ENCODE assay signal across 11 cellular contexts in genomic region chr2:5914831-5915611, GRCh38.
DNase-seq lines count a peak whose midpoint lies in the region; ATAC-seq and TF ChIP-seq lines count a peak whose summit lies in the region.
"Had no signal": no experiment of that assay in that cellular context is flagged by ENCODE, and none has a peak within 500 bp of the region (broad histone marks: within the 10 kb centered on the region; RNA-seq: fewer than 3 reads in every experiment).

No MANE protein-coding gene starts in this region.

- intact Hi-C loops in upper lobe of right lung (cut with DNase I) (no loop called here), Caco-2 (cut with micrococcal nuclease; ENCODE audit: unreplicated experiment) (loop anchor here (2.0 kb wide), 1 partner anchor 66 kb away; no protein-coding TSS in a partner anchor)

- H3K4me1 ChIP-seq in upper lobe of right lung (no peaks in the 10 kb centered on the region), Caco-2 (no peaks in the 10 kb centered on the region)

- ATAC-seq in upper lobe of right lung (peak; percentile 70), GM21786 (IDR thresholded peaks at IDR 0.05; ENCODE audit: unreplicated experiment) (no peak)
- ATAC-seq: stimulated activated naive B cell treated with anti-CD40 and anti-IgM and Interleukin-4, amounts not matched to agents 10 μg/mL and 1 μg/mL and 100 μg/mL, for 72 hours had no signal

- DNase-seq in NCI-H524 (lab: John Stamatoyannopoulos, UW), result peak; percentile 33 to 66
- no peak for DNase-seq in NCI-H524 treated with DMSO at 0.1 percent for 48 hours (lab: John Stamatoyannopoulos, UW)
- DNase-seq in brain microvascular endothelial cell, result peak; percentile 72
- DNase-seq in left kidney (ENCODE audit: low read depth, low spot score), result peak; percentile 70
- no peak for DNase-seq in upper lobe of right lung
- no peak for DNase-seq in Caco-2
- DNase-seq in SIG-M5 (lab: John Stamatoyannopoulos, UW), result no peak
- DNase-seq: cortex of kidney; NCI-H1105 treated with DMSO at 0.1 percent for 48 hours; stimulated activated naive B cell treated with anti-CD40 and anti-IgM and Interleukin-4, amounts not matched to agents 10 μg/mL and 1 μg/mL and 100 μg/mL, for 72 hours had no signal

- H3K27ac Mint-ChIP-seq in Caco-2 (ENCODE audit: unreplicated experiment), result no peak overlapping the region
- H3K27ac Mint-ChIP-seq: stimulated activated naive B cell treated with anti-CD40 and anti-IgM and Interleukin-4, amounts not matched to agents 10 μg/mL and 1 μg/mL and 100 μg/mL, for 72 hours had no signal

- H3K4me1 Mint-ChIP-seq in Caco-2 (ENCODE audit: low read depth, unreplicated experiment), result peaks cover 4% of the 10 kb centered on the region
- H3K4me1 Mint-ChIP-seq: stimulated activated naive B cell treated with anti-CD40 and anti-IgM and Interleukin-4, amounts not matched to agents 10 μg/mL and 1 μg/mL and 100 μg/mL, for 72 hours had no signal

- H3K36me3 ChIP-seq in brain microvascular endothelial cell (replicated peaks), result no peaks in the 10 kb centered on the region
- H3K36me3 ChIP-seq in upper lobe of right lung, result no peaks in the 10 kb centered on the region
- no peaks in the 10 kb centered on the region for H3K36me3 ChIP-seq in Caco-2 (ENCODE audit: control insufficient read depth, insufficient read depth, low read length)

- H3K9me3 ChIP-seq in upper lobe of right lung (no peaks in the 10 kb centered on the region), Caco-2 (peaks cover 12% of the 10 kb centered on the region)

- H3K4me3 Mint-ChIP-seq in Caco-2 (ENCODE audit: unreplicated experiment), result no peak overlapping the region
- H3K4me3 Mint-ChIP-seq: stimulated activated naive B cell treated with anti-CD40 and anti-IgM and Interleukin-4, amounts not matched to agents 10 μg/mL and 1 μg/mL and 100 μg/mL, for 72 hours had no signal

- H3K27me3 ChIP-seq in brain microvascular endothelial cell (replicated peaks), result no peaks in the 10 kb centered on the region
- no peaks in the 10 kb centered on the region for H3K27me3 ChIP-seq in upper lobe of right lung
- H3K27me3 ChIP-seq in Caco-2 (replicated peaks; ENCODE audit: control insufficient read depth, insufficient read depth, low read length), result no peaks in the 10 kb centered on the region

- in situ Hi-C loops in brain microvascular endothelial cell (cut with HindIII; ENCODE audit: low pct_ligation_motif_present, low sequenced_read_pairs), result no loop called here

- H3K27ac ChIP-seq in brain microvascular endothelial cell (peak overlapping the region; percentile 33), upper lobe of right lung (no peak overlapping the region)

- CTCF ChIA-PET in Caco-2 (lab: Charles Lee), result interaction anchor here (0.6 kb wide), 1 partner anchor 170 kb away, joined by 4 read pairs; no protein-coding TSS in a partner anchor

- BruUV-seq in Caco-2 (replicated peaks; lab: Mats Ljungman, UMichigan), result no TSS peak

- POLR2A ChIA-PET in Caco-2 (lab: Charles Lee), result interaction anchor here (0.5 kb wide), 1 partner anchor 60 kb away, joined by 9 read pairs; no protein-coding TSS in a partner anchor

- H3K36me3 Mint-ChIP-seq in Caco-2 (ENCODE audit: insufficient read depth, unreplicated experiment), result no peaks in the 10 kb centered on the region
- H3K36me3 Mint-ChIP-seq: stimulated activated naive B cell treated with anti-CD40 and anti-IgM and Interleukin-4, amounts not matched to agents 10 μg/mL and 1 μg/mL and 100 μg/mL, for 72 hours had no signal

- TF ChIP-seq CTCF in brain microvascular endothelial cell (IDR thresholded peaks at IDR 0.05; ENCODE audit: low read depth, low read length, missing control alignments) (peak; percentile 59), upper lobe of right lung (IDR thresholded peaks at IDR 0.05) (no peak), Caco-2 (IDR thresholded peaks at IDR 0.05; ENCODE audit: insufficient read depth in 1 of 2, low read depth in 1 of 2, low read length in 1 of 2, severe bottlenecking in 1 of 2, unreplicated experiment in 1 of 2) (no peak)

- peak overlapping the region; percentile 6 for H3K4me3 ChIP-seq in brain microvascular endothelial cell (ENCODE audit: low read depth, low read length)
- no peak overlapping the region for H3K4me3 ChIP-seq in upper lobe of right lung
- H3K4me3 ChIP-seq in Caco-2 (ENCODE audit: low read depth, low read length), result no peak overlapping the region

- peaks cover 47% of the 10 kb centered on the region for H3K9me3 Mint-ChIP-seq in Caco-2 (ENCODE audit: unreplicated experiment)

- no peaks in the 10 kb centered on the region for H3K27me3 Mint-ChIP-seq in Caco-2 (ENCODE audit: insufficient read depth, unreplicated experiment)
- H3K27me3 Mint-ChIP-seq: stimulated activated naive B cell treated with anti-CD40 and anti-IgM and Interleukin-4, amounts not matched to agents 10 μg/mL and 1 μg/mL and 100 μg/mL, for 72 hours had no signal

Comparison
In these comparisons a context has a peak if more than half of its experiments do, and no peak if none do; other contexts are left out.
1. DNase-seq: peak in NCI-H524 (2 of 2), brain microvascular endothelial cell (single experiment) and left kidney (single experiment); none in NCI-H524 treated with DMSO at 0.1 percent for 48 hours (single experiment), upper lobe of right lung (single experiment), Caco-2 (0 of 2) and SIG-M5 (single experiment).